Comparison of ENCODE assay signal across 22 cellular contexts in the genomic region with DNA sequence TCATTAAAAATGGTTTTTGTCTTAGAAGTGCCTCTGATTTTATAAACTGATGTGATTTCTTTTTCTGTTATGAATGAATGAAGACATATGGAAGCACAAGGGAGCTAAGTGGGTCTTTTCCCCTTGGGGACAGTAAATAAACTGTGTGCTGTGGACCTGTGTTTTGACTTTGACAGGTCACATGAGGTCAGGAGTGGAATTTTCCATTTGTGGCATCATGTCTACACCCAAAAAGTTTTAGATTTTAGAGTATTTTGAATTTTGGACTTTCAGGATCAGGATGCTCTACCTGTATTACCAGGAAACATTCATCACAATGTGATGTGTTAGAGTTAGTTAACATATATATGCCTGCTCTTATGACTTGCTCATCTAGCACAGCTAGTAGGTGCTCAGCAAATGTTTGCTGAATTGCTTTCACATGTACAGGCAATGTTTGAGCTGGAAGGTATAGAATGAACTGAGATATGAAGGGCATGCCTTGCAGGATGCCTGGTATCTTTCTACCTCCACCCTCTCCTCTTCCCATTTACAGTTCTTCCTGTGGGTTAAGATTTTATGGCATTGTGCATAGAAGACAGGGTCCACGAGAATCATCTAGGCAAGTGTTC.
A peak's percentile ranks its signal among the peaks of the same experiment; 100 is the strongest.
DNase-seq lines count a peak whose midpoint lies in the region; ATAC-seq, FAIRE-seq and TF ChIP-seq lines count a peak whose summit lies in the region.
"Had no signal": no experiment of that assay in that cellular context is flagged by ENCODE, and none has a peak within 500 bp of the region (broad histone marks: within the 10 kb centered on the region; RNA-seq: fewer than 3 reads in every experiment).

No MANE protein-coding gene starts in this region.

- DNase-seq in HepG2 (ENCODE audit: low spot score) (no peak), right lobe of liver (no peak), NCI-H69 (lab: John Stamatoyannopoulos, UW) (peak; percentile 43), bronchial epithelial cell (ENCODE audit: low read depth) (no peak), left colon (no peak)
- no peak for DNase-seq in activated CD8-positive, alpha-beta memory T cell treated with anti-CD3 and anti-CD28 coated beads, Interleukin-2, amount 50 U/mL, for 4 hours
- DNase-seq: ACHN; AML-193; Caco-2; CD4-positive, alpha-beta T cell; DMS53; DND-41; EL; GM23248; IMR-90 had no signal

- no peak overlapping the region for H3K9ac ChIP-seq in HepG2 (ENCODE audit: insufficient read depth, low read depth, low read length)
- H3K9ac ChIP-seq: GM23248 had no signal

- BruUV-seq in HepG2 (replicated peaks; lab: Mats Ljungman, UMichigan): no TSS peak

- H3K9me3 ChIP-seq in HepG2 (ENCODE audit: low read length) (no peaks in the 10 kb centered on the region), right lobe of liver (no peaks in the 10 kb centered on the region)
- H3K9me3 ChIP-seq: Caco-2, HAP-1 had no signal

- FAIRE-seq in HepG2 (lab: Jason Lieb, UNC): peak; percentile 40
- peak; percentile 18 for FAIRE-seq in bronchial epithelial cell (lab: Jason Lieb, UNC)
- FAIRE-seq: D721Med, GM12878, K562 had no signal

- ATAC-seq in HepG2: peak; percentile 79
- ATAC-seq in right lobe of liver: no peak
- no peak for ATAC-seq in left colon
- ATAC-seq in GM18520 (IDR thresholded peaks at IDR 0.05; ENCODE audit: unreplicated experiment): no peak
- ATAC-seq: GM12878, K562 had no signal

- no peak for TF ChIP-seq RAD21 in HepG2 (CRISPR knock-in tag; IDR thresholded peaks at IDR 0.05)

- intact Hi-C loops in HepG2 (cut with micrococcal nuclease; ENCODE audit: unreplicated experiment) (no loop called here), right lobe of liver (cut with DNase I) (no loop called here), left colon (cut with DNase I, micrococcal nuclease) (no loop called here)

- in situ Hi-C loops in HepG2 (cut with HindIII; ENCODE audit: extremely low pct_ligation_motif_present, low pct_unique_long_range_greater_than_20kb): no loop called here

- H3K27me3 ChIP-seq in HepG2 (ENCODE audit: control insufficient read depth in 1 of 2, insufficient read depth in 2 of 2, low read length in 2 of 2): no peaks in the 10 kb centered on the region
- H3K27me3 ChIP-seq in right lobe of liver: no peaks in the 10 kb centered on the region
- no peaks in the 10 kb centered on the region for H3K27me3 ChIP-seq in bronchial epithelial cell (ENCODE audit: control insufficient read depth, insufficient read depth, low read length)

- no peak overlapping the region for H3K4me2 ChIP-seq in HepG2 (ENCODE audit: low read depth, low read length)

- H3K27ac ChIP-seq in HepG2 (ENCODE audit: extremely low read length, insufficient read depth, low read length) (no peak overlapping the region), right lobe of liver (no peak overlapping the region)
- H3K27ac ChIP-seq: C4-2B, GM23248, HL-60 had no signal

- H3K4me3 ChIP-seq in HepG2 (replicated peaks in 1 of 3; ENCODE audit: insufficient read depth in 1 of 3, low read depth in 2 of 3, low read length in 3 of 3) (no peak overlapping the region), right lobe of liver (no peak overlapping the region), bronchial epithelial cell (ENCODE audit: low read depth, low read length) (no peak overlapping the region)
- H3K4me3 ChIP-seq: GM12878, GM23248, HAP-1, K562 had no signal

- no peak for TF ChIP-seq POLR2A in HepG2 (IDR thresholded peaks at IDR 0.05; ENCODE audit: insufficient read depth in 1 of 2, low read depth in 2 of 2, low read length in 2 of 2)
- no peak for TF ChIP-seq POLR2A in right lobe of liver (IDR thresholded peaks at IDR 0.05)

- 78% methylated on average over 1 of the region's 1 CpG for WGBS in HepG2 (ENCODE audit: low lambda C conversion rate)
- 89% methylated on average over 1 of the region's 1 CpG for WGBS in right lobe of liver (ENCODE audit: insufficient coverage, low coverage, low lambda C conversion rate, missing lambda C conversion rate)

- H4K20me1 ChIP-seq in HepG2 (ENCODE audit: insufficient read depth, low read length): no peaks in the 10 kb centered on the region

- no peaks in the 10 kb centered on the region for H3K79me2 ChIP-seq in HepG2 (ENCODE audit: insufficient read depth, low read length)

- H3K36me3 ChIP-seq in HepG2 (replicated peaks in 1 of 2; ENCODE audit: control insufficient read depth in 1 of 2, insufficient read depth in 2 of 2, low read length in 2 of 2) (no peaks in the 10 kb centered on the region), right lobe of liver (no peaks in the 10 kb centered on the region), bronchial epithelial cell (ENCODE audit: control insufficient read depth, insufficient read depth, low read length) (no peaks in the 10 kb centered on the region)
- H3K36me3 ChIP-seq: HAP-1 had no signal

- no peak overlapping the region for H2AFZ ChIP-seq in HepG2 (ENCODE audit: low read length)
- H2AFZ ChIP-seq: GM23248 had no signal

- H3K4me1 ChIP-seq in HepG2 (ENCODE audit: insufficient read depth, low read length) (peaks cover 44% of the 10 kb centered on the region), right lobe of liver (peaks cover 0 to 5% (median 3%) of the 10 kb centered on the region in 4 donors)
- H3K4me1 ChIP-seq: HAP-1 had no signal

- peak in 1 of 2 experiments; percentile 33; a peak in 1 of 4 replicates for TF ChIP-seq EP300 in HepG2 (IDR thresholded peaks at IDR 0.05; ENCODE audit: low read depth in 2 of 2, low read length in 2 of 2)
- no peak for TF ChIP-seq EP300 in HepG2 (CRISPR knock-in tag; IDR thresholded peaks at IDR 0.05; ENCODE audit: borderline replicate concordance)

- POLR2A ChIA-PET in HepG2 (lab: Yijun Ruan, JAX): interaction anchor here (0.6 kb wide), 1 partner anchor 14 kb away, joined by 3 read pairs; no protein-coding TSS in a partner anchor

- TF ChIP-seq CTCF in HepG2 (CRISPR knock-in tag; IDR thresholded peaks at IDR 0.05) (no peak), right lobe of liver (IDR thresholded peaks at IDR 0.05) (no peak), bronchial epithelial cell (IDR thresholded peaks at IDR 0.05; ENCODE audit: insufficient read depth, low read length, severe bottlenecking) (no peak)

- CTCF ChIA-PET in HepG2 (lab: Yijun Ruan, JAX; ENCODE audit: low intra/inter-chr PET ratio, low total read pairs): no interaction called here

TF ChIP-seq in HepG2, 621 proteins besides CTCF, POLR2A, EP300 and RAD21 (continues in another document):
- 0 out of 2 replicates have a peak, but pooled peaks have one; percentile 16 for TF ChIP-seq ZGPAT (CRISPR knock-in tag; IDR thresholded peaks at IDR 0.05)
- 0 out of 2 replicates have a peak, but pooled peaks have one; percentile 17 for TF ChIP-seq RCOR2 (CRISPR knock-in tag; IDR thresholded peaks at IDR 0.05)
- peak; percentile 68; the same call in 1 of the 2 replicates for TF ChIP-seq ZBTB20 (CRISPR knock-in tag; IDR thresholded peaks at IDR 0.05; ENCODE audit: borderline replicate concordance, low read depth)
- TF ChIP-seq XRCC5 (optimal IDR thresholded peaks at IDR 0.05; ENCODE audit: low read length): no peak
- peak; percentile 92 for TF ChIP-seq ZNF7 (CRISPR knock-in tag; IDR thresholded peaks at IDR 0.05)
- 0 out of 2 replicates have a peak, but pooled peaks have one; percentile 18 for TF ChIP-seq NR2F2 (IDR thresholded peaks at IDR 0.05; ENCODE audit: borderline replicate concordance, low read depth)
- peak; percentile 90; the same call in 1 of the 2 replicates for TF ChIP-seq THRA (CRISPR knock-in tag; IDR thresholded peaks at IDR 0.05; ENCODE audit: borderline replicate concordance)
- TF ChIP-seq RFXANK (CRISPR knock-in tag; IDR thresholded peaks at IDR 0.05): no peak
- peak; percentile 27; the same call in 1 of the 2 replicates for TF ChIP-seq MED1 (CRISPR knock-in tag; IDR thresholded peaks at IDR 0.05)
- TF ChIP-seq ZNF331 (CRISPR knock-in tag; IDR thresholded peaks at IDR 0.05): peak; percentile 91
- TF ChIP-seq HNF4A (CRISPR knock-in tag; IDR thresholded peaks at IDR 0.05): 0 out of 2 replicates have a peak, but pooled peaks have one; percentile 12
- peak; percentile 62; the same call in 1 of the 2 replicates for TF ChIP-seq ZMYM4 (CRISPR knock-in tag; IDR thresholded peaks at IDR 0.05)
- TF ChIP-seq ZNF768 (CRISPR knock-in tag; IDR thresholded peaks at IDR 0.05): no peak
- no peak for TF ChIP-seq ZNF562 (CRISPR knock-in tag; IDR thresholded peaks at IDR 0.05; ENCODE audit: borderline replicate concordance)
- 0 out of 2 replicates have a peak, but pooled peaks have one; percentile 19 for TF ChIP-seq BCL6 (CRISPR knock-in tag; IDR thresholded peaks at IDR 0.05)
- peak; percentile 51; the same call in 1 of the 2 replicates for TF ChIP-seq RXRB (CRISPR knock-in tag; IDR thresholded peaks at IDR 0.05; ENCODE audit: borderline replicate concordance)
- TF ChIP-seq NR2F6 (IDR thresholded peaks at IDR 0.05): peak; percentile 55
- 0 out of 2 replicates have a peak, but pooled peaks have one; percentile 48 for TF ChIP-seq NR2F6 (CRISPR knock-in tag; IDR thresholded peaks at IDR 0.05)
